ENCODE assay signal across 8 cellular contexts in the genomic region with DNA sequence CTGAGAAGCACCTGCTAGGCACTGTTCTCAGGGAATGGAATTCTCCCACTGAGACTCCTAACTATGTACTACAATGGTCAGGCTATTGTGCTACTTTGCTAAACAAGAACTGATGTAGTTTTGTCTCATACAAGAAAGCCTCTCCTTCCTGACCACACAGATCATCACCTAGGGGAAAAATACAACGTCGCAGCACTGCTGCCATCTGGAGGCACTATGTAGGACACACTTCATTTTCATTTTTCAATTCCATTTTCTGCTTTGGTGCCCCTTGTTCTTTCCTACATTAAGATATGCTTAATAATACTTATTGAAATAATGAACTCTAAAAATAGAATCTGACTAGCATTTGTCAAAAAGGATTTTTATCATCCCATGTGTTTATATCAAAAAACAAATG. TPM values are rescaled to one million over a fixed set of nuclear protein-coding genes. Genes with fewer than 3 reads are reported as not detected.
A peak's percentile ranks its signal among the peaks of the same experiment; 100 is the strongest.
DNase-seq lines count a peak whose midpoint lies in the region; ATAC-seq and TF ChIP-seq lines count a peak whose summit lies in the region.

No MANE protein-coding gene starts in this region.

- in situ Hi-C loops in gastrocnemius medialis (cut with MboI; ENCODE audit: low sequenced_read_pairs in 4 of 4), result no loop called here

- H3K4me1 ChIP-seq in gastrocnemius medialis (peaks cover 9% of the 10 kb centered on the region in 2 donors), esophagus squamous epithelium (no peaks in the 10 kb centered on the region)

- DNase-seq in activated naive CD4-positive, alpha-beta T cell treated with anti-CD3 and anti-CD28 coated beads for 36 hours, result peak; percentile 19
- DNase-seq in activated naive CD4-positive, alpha-beta T cell (lab: John Stamatoyannopoulos, UW), result no peak
- DNase-seq in T-helper 17 cell (no peak), fibroblast of the conjunctiva (ENCODE audit: low read depth) (peak; percentile 1), gastrocnemius medialis (no peak), esophagus squamous epithelium (lab: John Stamatoyannopoulos, UW) (no peak)

- peak overlapping the region; percentile 43 to 69 (median 48) for H3K27ac ChIP-seq in gastrocnemius medialis
- H3K27ac ChIP-seq in esophagus squamous epithelium, result no peak overlapping the region

- H3K4me3 ChIP-seq in gastrocnemius medialis (no peak overlapping the region), esophagus squamous epithelium (no peak overlapping the region)

- peak; percentile 82 for ATAC-seq in GM21528 (IDR thresholded peaks at IDR 0.05; ENCODE audit: low FRiP score, unreplicated experiment)
- ATAC-seq in HG03558 (IDR thresholded peaks at IDR 0.05; ENCODE audit: extremely low read depth, unreplicated experiment), result peak; percentile 71
- peak; percentile 54 for ATAC-seq in T-helper 17 cell
- peak; percentile 85 to 87 for ATAC-seq in gastrocnemius medialis

- TF ChIP-seq POLR2A in gastrocnemius medialis (IDR thresholded peaks at IDR 0.05), result no peak
- no peak for TF ChIP-seq POLR2A in esophagus squamous epithelium (IDR thresholded peaks at IDR 0.05)

- peaks cover 42% of the 10 kb centered on the region for H3K36me3 Mint-ChIP-seq in activated naive CD4-positive, alpha-beta T cell treated with anti-CD3 and anti-CD28 coated beads for 36 hours (ENCODE audit: low read depth)
- peaks cover 25% of the 10 kb centered on the region for H3K36me3 Mint-ChIP-seq in T-helper 17 cell (ENCODE audit: low read depth)

- TF ChIP-seq CTCF in gastrocnemius medialis (IDR thresholded peaks at IDR 0.05 in 4 of 5, conservative IDR thresholded peaks at IDR 0.05 in 1 of 5), result peak in 3 of 5 experiments; percentile 27 to 53 (median 37)
- TF ChIP-seq CTCF in esophagus squamous epithelium (IDR thresholded peaks at IDR 0.05), result peak in 3 of 6 experiments; percentile 19 to 44 (median 28)

- H3K27me3 Mint-ChIP-seq in activated naive CD4-positive, alpha-beta T cell treated with anti-CD3 and anti-CD28 coated beads for 36 hours (ENCODE audit: low read depth), result no peaks in the 10 kb centered on the region
- no peaks in the 10 kb centered on the region for H3K27me3 Mint-ChIP-seq in T-helper 17 cell

- H3K4me1 Mint-ChIP-seq in activated naive CD4-positive, alpha-beta T cell treated with anti-CD3 and anti-CD28 coated beads for 36 hours (ENCODE audit: low read depth), result peaks cover 6% of the 10 kb centered on the region
- H3K4me1 Mint-ChIP-seq in T-helper 17 cell, result peaks cover 13% of the 10 kb centered on the region

- intact Hi-C loops in activated naive CD4-positive, alpha-beta T cell treated with anti-CD3 and anti-CD28 coated beads for 36 hours (cut with micrococcal nuclease), result loop anchor here (2.0 to 5.0 kb wide), 2 partner anchors 20 to 94 kb away; no protein-coding TSS in a partner anchor
- intact Hi-C loops in gastrocnemius medialis (cut with DNase I; ENCODE audit: low total_unique reads), result no loop called here
- intact Hi-C loops in esophagus squamous epithelium (cut with DNase I), result no loop called here

- H3K9me3 Mint-ChIP-seq in activated naive CD4-positive, alpha-beta T cell treated with anti-CD3 and anti-CD28 coated beads for 36 hours, result no peaks in the 10 kb centered on the region

- CTCF ChIA-PET in activated naive CD4-positive, alpha-beta T cell treated with anti-CD3 and anti-CD28 coated beads for 36 hours (lab: Charles Lee), result interaction anchor here (0.7 to 3.5 kb wide), 4 partner anchors 10 to 34 kb away, joined by 3 to 13 read pairs (median 4); no protein-coding TSS in a partner anchor

- H3K9me3 ChIP-seq in T-helper 17 cell (ENCODE audit: control insufficient read depth, low read length, poor library complexity, severe bottlenecking), result no peaks in the 10 kb centered on the region
- no peaks in the 10 kb centered on the region for H3K9me3 ChIP-seq in gastrocnemius medialis
- H3K9me3 ChIP-seq in esophagus squamous epithelium, result no peaks in the 10 kb centered on the region

- no peak overlapping the region for H3K4me3 Mint-ChIP-seq in activated naive CD4-positive, alpha-beta T cell treated with anti-CD3 and anti-CD28 coated beads for 36 hours
- no peak overlapping the region for H3K4me3 Mint-ChIP-seq in T-helper 17 cell

- H3K27me3 ChIP-seq in gastrocnemius medialis (no peaks in the 10 kb centered on the region), esophagus squamous epithelium (no peaks in the 10 kb centered on the region)

- H3K36me3 ChIP-seq in gastrocnemius medialis (peaks cover 0 to 42% of the 10 kb centered on the region in 2 donors), esophagus squamous epithelium (peaks cover 16 to 78% (median 17%) of the 10 kb centered on the region in 3 donors)

- H3K27ac Mint-ChIP-seq in activated naive CD4-positive, alpha-beta T cell treated with anti-CD3 and anti-CD28 coated beads for 36 hours, result no peak overlapping the region
- H3K27ac Mint-ChIP-seq in T-helper 17 cell, result no peak overlapping the region

- 13 to 25% methylated on average over 2 of the region's 2 CpGs for WGBS in esophagus squamous epithelium, 2 donors

RNA-seq across cellular contexts. Expression of a gene that starts 21.1 kb away (rescaled TPM):
- total RNA-seq in activated naive CD4-positive, alpha-beta T cell treated with anti-CD3 and anti-CD28 coated beads for 36 hours, result 10 to 100 TPM; 73.4 to 78.8 TPM
- total RNA-seq in T-helper 17 cell (10 to 100 TPM; 42.8 to 52.5 TPM), gastrocnemius medialis (10 to 100 TPM in 1 of 4 donors, 1 to 10 TPM in 3; 6.9 to 11.5 (median 9.1) TPM), esophagus squamous epithelium (10 to 100 TPM in 3 of 4 donors, 1 to 10 TPM in 1; 8.8 to 17.5 (median 14.9) TPM)

RNA-seq across cellular contexts. Expression of a gene that starts 21.5 kb away (rescaled TPM):
- total RNA-seq in activated naive CD4-positive, alpha-beta T cell treated with anti-CD3 and anti-CD28 coated beads for 36 hours, result 10 to 100 TPM; 12.0 to 13.1 TPM
- 10 to 100 TPM; 10.7 to 12.9 TPM for total RNA-seq in T-helper 17 cell
- 10 to 100 TPM in 1 of 4 donors, 1 to 10 TPM in 3; 7.8 to 10.5 (median 8.0) TPM for total RNA-seq in gastrocnemius medialis
- total RNA-seq in esophagus squamous epithelium, result 10 to 100 TPM in 2 of 4 donors, 1 to 10 TPM in 2; 5.4 to 13.9 (median 8.7) TPM

RNA-seq across cellular contexts. Expression of a gene that starts 26.2 kb away (rescaled TPM):
- not detected for total RNA-seq in activated naive CD4-positive, alpha-beta T cell treated with anti-CD3 and anti-CD28 coated beads for 36 hours
- total RNA-seq in T-helper 17 cell, result not detected
- not detected for total RNA-seq in gastrocnemius medialis
- not detected for total RNA-seq in esophagus squamous epithelium

Comparison
In these comparisons a context has a peak if more than half of its experiments do, and no peak if none do; other contexts are left out.
1. DNase-seq: peak in activated naive CD4-positive, alpha-beta T cell treated with anti-CD3 and anti-CD28 coated beads for 36 hours (single experiment) and fibroblast of the conjunctiva (single experiment); none in activated naive CD4-positive, alpha-beta T cell (0 of 4), T-helper 17 cell (0 of 3), gastrocnemius medialis (0 of 2) and esophagus squamous epithelium (single experiment).
2. H3K27ac ChIP-seq: peak in gastrocnemius medialis (4 of 4); none in esophagus squamous epithelium (0 of 4).
3. Peak in every context shown above with its lines, with median percentiles within 50 percentile points of each other: ATAC-seq.